ENCODE assay signal across 20 cellular contexts in genomic region chr9:113899205-113899604, GRCh38.
"Had no signal": no experiment of that assay in that cellular context is flagged by ENCODE, and none has a peak within 500 bp of the region (broad histone marks: within the 10 kb centered on the region; RNA-seq: fewer than 3 reads in every experiment).

No MANE protein-coding gene starts in this region.

- H3K27ac ChIP-seq: foreskin keratinocyte, neural progenitor cell, parathyroid adenoma, psoas muscle, skin epidermis, stomach, thoracic aorta, transverse colon had no signal

- H3K27me3 ChIP-seq: foreskin keratinocyte, neural progenitor cell, stomach, transverse colon had no signal

- H3K4me1 ChIP-seq: foreskin keratinocyte, neural progenitor cell, parathyroid adenoma, psoas muscle had no signal

- H3K9ac ChIP-seq: neural progenitor cell, parathyroid adenoma had no signal

- ATAC-seq: foreskin keratinocyte; left cardiac atrium; natural killer cell treated with Interleukin-12 subunit alpha and Interleukin-12 subunit beta and Interleukin-15 and Interleukin-18, amount 100 ng/mL, for 72 hours; psoas muscle; sciatic nerve had no signal

- H3K27me3 Mint-ChIP-seq: natural killer cell treated with Interleukin-12 subunit alpha and Interleukin-12 subunit beta and Interleukin-15 and Interleukin-18, amount 100 ng/mL, for 72 hours had no signal

- H3K27ac Mint-ChIP-seq: natural killer cell treated with Interleukin-12 subunit alpha and Interleukin-12 subunit beta and Interleukin-15 and Interleukin-18, amount 100 ng/mL, for 72 hours; neural progenitor cell had no signal

- H3K9me3 Mint-ChIP-seq: natural killer cell treated with Interleukin-12 subunit alpha and Interleukin-12 subunit beta and Interleukin-15 and Interleukin-18, amount 100 ng/mL, for 72 hours had no signal

- H3K9me3 ChIP-seq: psoas muscle, transverse colon had no signal

- H2AFZ ChIP-seq: neural progenitor cell, parathyroid adenoma had no signal

- H3K36me3 ChIP-seq: stomach, thoracic aorta, transverse colon had no signal

- H3K4me1 Mint-ChIP-seq: central memory CD8-positive, alpha-beta T cell had no signal

- H3K4me2 ChIP-seq: neural progenitor cell had no signal

- H3K4me3 ChIP-seq: neural progenitor cell, psoas muscle, skin epidermis, stomach, thoracic aorta, transverse colon had no signal

- H3K4me3 Mint-ChIP-seq: central memory CD8-positive, alpha-beta T cell; immature natural killer cell; natural killer cell treated with Interleukin-12 subunit alpha and Interleukin-12 subunit beta and Interleukin-15 and Interleukin-18, amount 100 ng/mL, for 72 hours; neural progenitor cell had no signal

- DNase-seq: dermis blood vessel endothelial cell; foreskin keratinocyte; immature natural killer cell; left cardiac atrium; midbrain; occipital lobe; psoas muscle; retina; stimulated activated CD4-positive, alpha-beta T cell treated with anti-CD3 and anti-CD28 coated beads, Interleukin-2, amount 100 ng/mL, for 24 hours; stimulated activated naive CD4-positive, alpha-beta T cell; stomach; substantia nigra; transverse colon had no signal
